ENCODE assay signal across 10 cellular contexts in genomic region chr11:71799571-71800128, GRCh38. TPM values are rescaled to one million over a fixed set of nuclear protein-coding genes. Genes with fewer than 3 reads are reported as not detected.
DNase-seq lines count a peak whose midpoint lies in the region; ATAC-seq, FAIRE-seq and TF ChIP-seq lines count a peak whose summit lies in the region.
"Not testable (repeated sequence)": the region's sequence is repeated elsewhere in the genome, so short reads cannot be mapped to it uniquely, and the experiment has no call there.
"Had no signal": no experiment of that assay in that cellular context is flagged by ENCODE, and none has a peak within 500 bp of the region (broad histone marks: within the 10 kb centered on the region; RNA-seq: fewer than 3 reads in every experiment).

No MANE protein-coding gene starts in this region.

- TSS peak; percentile 56 for BruUV-seq in OCI-LY7 (replicated peaks; lab: Mats Ljungman, UMichigan)

- not testable (repeated sequence) for H3K27me3 Mint-ChIP-seq in CD4-positive, alpha-beta T cell; astrocyte (ENCODE audit: low read depth, unreplicated experiment); glutamatergic neuron (ENCODE audit: unreplicated experiment)

- not testable (repeated sequence) for H3K9me2 ChIP-seq in Karpas-422 (replicated peaks; ENCODE audit: insufficient read depth, low read length); OCI-LY7 (ENCODE audit: insufficient read depth, low read length)

- not testable (repeated sequence) for H3K4me3 ChIP-seq in AG09309 (ENCODE audit: control insufficient read depth, low read depth, low read length); Karpas-422 (ENCODE audit: low read length); OCI-LY7 (ENCODE audit: low read depth, low read length, poor library complexity, severe bottlenecking); astrocyte (ENCODE audit: insufficient read depth, low read depth, low read length); skeletal muscle satellite cell (ENCODE audit: low read length)

- not testable (repeated sequence) for H3K36me3 ChIP-seq in Karpas-422 (ENCODE audit: insufficient read depth, low read length); OCI-LY7 (ENCODE audit: insufficient read depth, low read length); astrocyte (ENCODE audit: insufficient read depth, low read length); skeletal muscle satellite cell (ENCODE audit: insufficient read depth, low read length)

- FAIRE-seq in astrocyte (lab: Jason Lieb, UNC): not testable (repeated sequence)

- intact Hi-C loops in CD4-positive, alpha-beta T cell (cut with DNase I, micrococcal nuclease): loop anchor here (1.0 to 10.0 kb wide), 4 partner anchors 14 to 305 kb away; partner anchors contain the start of genes XNDC1N (in 2 of the 2), LAMTOR1 (in 1 of the 2), RNF121 (in 1 of the 2) and TOMT (in 1 of the 2)
- intact Hi-C loops in OCI-LY7 (cut with micrococcal nuclease; ENCODE audit: unreplicated experiment): not testable (repeated sequence)

- H4K20me1 ChIP-seq in Karpas-422 (ENCODE audit: insufficient read depth, low read depth, low read length); OCI-LY7 (ENCODE audit: insufficient read depth, low read length); astrocyte (ENCODE audit: insufficient read depth, low read length): not testable (repeated sequence)

- not testable (repeated sequence) for H3K4me3 Mint-ChIP-seq in CD4-positive, alpha-beta T cell; astrocyte (ENCODE audit: unreplicated experiment)
- H3K4me3 Mint-ChIP-seq in glutamatergic neuron (ENCODE audit: unreplicated experiment): peak overlapping the region; percentile 38

- POLR2A ChIA-PET in CD4-positive, alpha-beta T cell (lab: Charles Lee): interaction anchor here (0.7 kb wide), 1 partner anchor 13 kb away, joined by 3 read pairs; no protein-coding TSS in a partner anchor
- POLR2A ChIA-PET in OCI-LY7 (lab: Charles Lee): not testable (repeated sequence)

- H3K9ac ChIP-seq in Karpas-422 (ENCODE audit: low read length); astrocyte (ENCODE audit: low read length): not testable (repeated sequence)
- H3K9ac ChIP-seq in skeletal muscle satellite cell (ENCODE audit: low read depth, low read length): peak overlapping the region; percentile 41

- not testable (repeated sequence) for H2AFZ ChIP-seq in Karpas-422 (ENCODE audit: low read length); OCI-LY7 (ENCODE audit: low read length); astrocyte (ENCODE audit: low read depth, low read length)

- H3K4me1 ChIP-seq in Karpas-422 (ENCODE audit: low read length) (peaks cover 11% of the 10 kb centered on the region), OCI-LY7 (ENCODE audit: insufficient read depth, low read length, poor library complexity, severe bottlenecking) (peaks cover 20% of the 10 kb centered on the region)
- not testable (repeated sequence) for H3K4me1 ChIP-seq in astrocyte (ENCODE audit: insufficient read depth, low read length); skeletal muscle satellite cell (ENCODE audit: control insufficient read depth, insufficient read depth, low read length)

- H3K9me3 Mint-ChIP-seq in CD4-positive, alpha-beta T cell; astrocyte (ENCODE audit: unreplicated experiment); glutamatergic neuron (ENCODE audit: unreplicated experiment): not testable (repeated sequence)

- H3K27ac ChIP-seq in CD4-positive, alpha-beta T cell (ENCODE audit: low read depth, low read length); Karpas-422 (ENCODE audit: low read length); astrocyte (ENCODE audit: low read depth, low read length): not testable (repeated sequence)
- H3K27ac ChIP-seq in OCI-LY7 (ENCODE audit: low read depth, low read length, poor library complexity, severe bottlenecking): peak overlapping the region; percentile 14

- not testable (repeated sequence) for H3K79me2 ChIP-seq in Karpas-422 (ENCODE audit: low read length); OCI-LY7 (ENCODE audit: insufficient read depth, low read depth, low read length); astrocyte (ENCODE audit: insufficient read depth, low read length)

- peak overlapping the region; percentile 41 for H3K27ac Mint-ChIP-seq in CD4-positive, alpha-beta T cell
- H3K27ac Mint-ChIP-seq in astrocyte (ENCODE audit: unreplicated experiment); glutamatergic neuron (ENCODE audit: unreplicated experiment): not testable (repeated sequence)

- H3K4me2 ChIP-seq in Karpas-422 (ENCODE audit: low read depth, low read length, poor library complexity, severe bottlenecking); astrocyte (ENCODE audit: low read length); skeletal muscle satellite cell (ENCODE audit: low read length): not testable (repeated sequence)
- H3K4me2 ChIP-seq in OCI-LY7 (ENCODE audit: low read length): peak overlapping the region; percentile 43; the same call in 1 of the 2 replicates

- H3K9me3 ChIP-seq in CD4-positive, alpha-beta T cell (ENCODE audit: control insufficient read depth, low read length); Karpas-422 (ENCODE audit: low read length); OCI-LY7 (ENCODE audit: low read length); astrocyte (ENCODE audit: insufficient read depth, low read depth, low read length); skeletal muscle satellite cell (replicated peaks; ENCODE audit: low read length): not testable (repeated sequence)

- H3K27me3 ChIP-seq in CD4-positive, alpha-beta T cell (ENCODE audit: control insufficient read depth, insufficient read depth, low read length); Karpas-422 (ENCODE audit: low read length); astrocyte (ENCODE audit: insufficient read depth, low read length); skeletal muscle satellite cell (ENCODE audit: control insufficient read depth, insufficient read depth, low read length): not testable (repeated sequence)

- not testable (repeated sequence) for H3K4me1 Mint-ChIP-seq in CD4-positive, alpha-beta T cell (ENCODE audit: low read depth); astrocyte (ENCODE audit: low read depth, unreplicated experiment); glutamatergic neuron (ENCODE audit: low read depth, unreplicated experiment)

- CTCF ChIA-PET in CD4-positive, alpha-beta T cell (lab: Charles Lee): interaction anchor here (1.1 to 1.3 kb wide), 2 partner anchors 13 to 128 kb away, joined by 3 to 14 read pairs; no protein-coding TSS in a partner anchor
- CTCF ChIA-PET in OCI-LY7 (lab: Charles Lee; ENCODE audit: unreplicated experiment): interaction anchor here (0.5 kb wide), 1 partner anchor 634 kb away, joined by 3 read pairs; the partner anchor contains the start of gene CLPB

- TF ChIP-seq CTCF in AG09309 (IDR thresholded peaks at IDR 0.05; ENCODE audit: control insufficient read depth, insufficient read depth, low read depth, low read length, missing control alignments); CD4-positive, alpha-beta T cell (IDR thresholded peaks at IDR 0.05); OCI-LY7 (conservative IDR thresholded peaks at IDR 0.05; ENCODE audit: low read length); astrocyte (IDR thresholded peaks at IDR 0.05; ENCODE audit: insufficient read depth, low read depth, low read length); glutamatergic neuron (IDR thresholded peaks at IDR 0.05; ENCODE audit: partially characterized antibody, unreplicated experiment): not testable (repeated sequence)

- not testable (repeated sequence) for H3K36me3 Mint-ChIP-seq in CD4-positive, alpha-beta T cell (ENCODE audit: low read depth); astrocyte (ENCODE audit: low read depth, unreplicated experiment); glutamatergic neuron (ENCODE audit: unreplicated experiment)

- DNase-seq in AG09309 (ENCODE audit: low read depth): peak; percentile 85
- not testable (repeated sequence) for DNase-seq in CD4-positive, alpha-beta T cell; OCI-LY7 (ENCODE audit: low spot score); glutamatergic neuron
- DNase-seq in EH (ENCODE audit: low read depth): peak; percentile 97
- peak; percentile 56 for DNase-seq in Karpas-422
- peak; percentile 23 for DNase-seq in astrocyte (ENCODE audit: low read depth)

- not testable (repeated sequence) for ATAC-seq in CD4-positive, alpha-beta T cell (ENCODE audit: poor library complexity)

RNA-seq across cellular contexts. Expression of gene DEFB108B, which starts 33.4 kb away (rescaled TPM):
- total RNA-seq in CD4-positive, alpha-beta T cell: not detected
- total RNA-seq in Karpas-422 (2014; rRNA removed; shearing (Covaris generic); ENCODE audit: low replicate concordance): not detected in 2 replicates
- not detected in 2 replicates for total RNA-seq in OCI-LY7 (2014; rRNA removed; shearing (Covaris generic))
- not detected in 2 replicates for total RNA-seq in OCI-LY7 (2022)
- not detected in 2 replicates for total RNA-seq in astrocyte
- not detected for total RNA-seq in glutamatergic neuron (ENCODE audit: unreplicated experiment)
- not detected in 2 replicates for total RNA-seq in skeletal muscle satellite cell (2012; rRNA removed)
- total RNA-seq: CD4-positive, CD25-positive, alpha-beta regulatory T cell; GM23248 had no signal
